12 cellular contexts compared by ENCODE assay signal in the genomic region with DNA sequence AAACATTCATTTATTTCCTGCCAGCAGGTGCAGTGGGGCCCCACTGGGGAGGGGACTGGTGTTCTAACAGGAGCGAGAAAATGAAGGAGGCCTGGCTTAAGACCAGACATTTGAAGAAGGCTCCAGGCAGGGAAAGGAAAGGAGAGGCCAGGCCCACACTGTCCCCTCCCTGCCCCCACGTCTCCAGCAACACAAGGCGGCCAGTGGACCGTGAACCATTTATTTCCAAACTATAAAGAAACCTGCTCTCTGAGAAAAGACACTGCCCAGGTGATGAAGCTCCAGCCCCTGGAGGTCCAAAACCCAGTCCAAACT. TPM values are rescaled to one million over a fixed set of nuclear protein-coding genes. Genes with fewer than 3 reads are reported as not detected.
DNase-seq lines count a peak whose midpoint lies in the region; ATAC-seq and TF ChIP-seq lines count a peak whose summit lies in the region.
"Had no signal": no experiment of that assay in that cellular context is flagged by ENCODE, and none has a peak within 500 bp of the region (broad histone marks: within the 10 kb centered on the region; RNA-seq: fewer than 3 reads in every experiment).

No MANE protein-coding gene starts in this region.

- no CpG with 5 or more reads among the region's 4 CpGs for WGBS in IMR-90 (ENCODE audit: extremely low coverage in 2 of 2, insufficient read length in 1 of 2), 2 experiments

- in situ Hi-C loops in IMR-90 (cut with MboI; ENCODE audit: low sequenced_read_pairs): no loop called here

- no TSS peak for BruUV-seq in IMR-90 (replicated peaks; lab: Mats Ljungman, UMichigan)

- intact Hi-C loops in IMR-90 (cut with micrococcal nuclease): loop anchor here (1.0 to 2.0 kb wide), 2 partner anchors 217 to 335 kb away; no protein-coding TSS in a partner anchor

- H3K27ac Mint-ChIP-seq in nephron: peak overlapping the region; percentile 58 to 91 (median 63)
- H3K27ac Mint-ChIP-seq: activated T-helper 1 cell treated with anti-CD3 and anti-CD28 coated beads, Interleukin-12 subunit alpha, Interleukin-12 subunit beta, Interleukin-2, Interleukin-4 antibody, amounts not matched to agents 30 ng/mL and 10 ng/mL and 1 ng/mL, durations not matched to agents 14 hours and 24 hours and 36 hours had no signal

- H2BK5ac ChIP-seq in IMR-90 (ENCODE audit: low read depth, low read length, poor library complexity, severe bottlenecking): no peak overlapping the region

- peak overlapping the region in 1 of 3 experiments; percentile 43 for H3K4me3 Mint-ChIP-seq in nephron
- H3K4me3 Mint-ChIP-seq: activated T-helper 1 cell treated with anti-CD3 and anti-CD28 coated beads, Interleukin-12 subunit alpha, Interleukin-12 subunit beta, Interleukin-2, Interleukin-4 antibody, amounts not matched to agents 30 ng/mL and 10 ng/mL and 1 ng/mL, durations not matched to agents 14 hours and 24 hours and 36 hours had no signal

- no peak overlapping the region for H3K9ac ChIP-seq in IMR-90 (ENCODE audit: low read depth, low read length)

- H3K14ac ChIP-seq in IMR-90 (replicated peaks; ENCODE audit: low read depth, low read length): peak overlapping the region; percentile 69; the same call in 1 of the 2 replicates

- H2AK5ac ChIP-seq in IMR-90 (ENCODE audit: low read depth, low read length): peak overlapping the region; percentile 88; the same call in 1 of the 2 replicates

- peaks cover 7% of the 10 kb centered on the region for H3K36me3 Mint-ChIP-seq in nephron (ENCODE audit: low read depth)

- peak overlapping the region; percentile 48; the same call in 1 of the 2 replicates for H4K5ac ChIP-seq in IMR-90 (ENCODE audit: low read depth, low read length)

- no peaks in the 10 kb centered on the region; a peak in 1 of 4 replicates for H3K79me1 ChIP-seq in IMR-90 (ENCODE audit: low read depth in 1 of 2, low read length in 2 of 2)

- H4K20me1 ChIP-seq in IMR-90 (ENCODE audit: insufficient read depth, low read length): no peaks in the 10 kb centered on the region

- TF ChIP-seq RAD21 in IMR-90 (IDR thresholded peaks at IDR 0.05; ENCODE audit: low read length): no peak

- H4K91ac ChIP-seq in IMR-90 (ENCODE audit: insufficient read depth, low read depth, low read length): peak overlapping the region; percentile 73

- peak overlapping the region; percentile 58 for H2BK120ac ChIP-seq in IMR-90 (ENCODE audit: low read depth, low read length)

- no peak for ATAC-seq in IMR-90 (ENCODE audit: low read depth)
- no peak for ATAC-seq in HG03159 (IDR thresholded peaks at IDR 0.05; ENCODE audit: unreplicated experiment)

- no peak overlapping the region; the same call in 1 of the 2 replicates for H3K18ac ChIP-seq in IMR-90 (ENCODE audit: low read depth, low read length)

- DNase-seq in COLO668 (lab: John Stamatoyannopoulos, UW; ENCODE audit: unreplicated experiment) (peak; percentile 78), IMR-90 (no peak), NCI-H2227 (lab: John Stamatoyannopoulos, UW; ENCODE audit: unreplicated experiment) (no peak), LoVo (ENCODE audit: low spot score) (no peak), EL (no peak)
- DNase-seq: lower lobe of right lung had no signal

- POLR2A ChIA-PET in IMR-90 (lab: Charles Lee; ENCODE audit: unreplicated experiment): no interaction called here

- H3K4me3 ChIP-seq in IMR-90 (ENCODE audit: insufficient read depth, low read depth, low read length): no peak overlapping the region
- H3K4me3 ChIP-seq: lower lobe of right lung had no signal

- H3K27me3 Mint-ChIP-seq in nephron (ENCODE audit: low read depth): peaks cover 8% of the 10 kb centered on the region

- H3K36me3 ChIP-seq in IMR-90 (ENCODE audit: control insufficient read depth, insufficient read depth, low read length): peaks cover 10% of the 10 kb centered on the region; the same call in 1 of the 2 replicates

- no peak overlapping the region for H3K23ac ChIP-seq in IMR-90 (ENCODE audit: low read depth, low read length)

- H3K4me1 Mint-ChIP-seq in nephron: peaks cover 27% of the 10 kb centered on the region

- H3K4me2 ChIP-seq in IMR-90 (ENCODE audit: low read depth, low read length): no peak overlapping the region

- peak overlapping the region; percentile 93 for H2AK9ac ChIP-seq in IMR-90 (replicated peaks; ENCODE audit: low read depth, low read length, poor library complexity)

- TF ChIP-seq CTCF in IMR-90 (conservative IDR thresholded peaks at IDR 0.05; ENCODE audit: low read depth, low read length) (no peak), nephron (IDR thresholded peaks at IDR 0.05; ENCODE audit: unreplicated experiment in 3 of 3) (no peak)

- no peak overlapping the region for H2BK20ac ChIP-seq in IMR-90 (ENCODE audit: low read depth, low read length)

- H2BK15ac ChIP-seq in IMR-90 (ENCODE audit: low read depth, low read length): no peak overlapping the region

- H3K4me1 ChIP-seq in IMR-90 (ENCODE audit: control insufficient read depth, insufficient read depth, low read length): peaks cover 12% of the 10 kb centered on the region
- H3K4me1 ChIP-seq: lower lobe of right lung had no signal

- no peaks in the 10 kb centered on the region for H3K9me3 Mint-ChIP-seq in nephron
- H3K9me3 Mint-ChIP-seq: activated T-helper 1 cell treated with anti-CD3 and anti-CD28 coated beads, Interleukin-12 subunit alpha, Interleukin-12 subunit beta, Interleukin-2, Interleukin-4 antibody, amounts not matched to agents 30 ng/mL and 10 ng/mL and 1 ng/mL, durations not matched to agents 14 hours and 24 hours and 36 hours had no signal

- H3K27me3 ChIP-seq in IMR-90 (ENCODE audit: control insufficient read depth, insufficient read depth, low read length): no peaks in the 10 kb centered on the region

- TF ChIP-seq POLR2A in IMR-90 (IDR thresholded peaks at IDR 0.05; ENCODE audit: low read depth, low read length): no peak

- peak overlapping the region; percentile 86 for H2AFZ ChIP-seq in IMR-90 (replicated peaks; ENCODE audit: low read length, poor library complexity)

- H3K56ac ChIP-seq in IMR-90 (ENCODE audit: extremely low read depth, insufficient read depth, low read length): no peak overlapping the region

- CTCF ChIA-PET in IMR-90 (lab: Yijun Ruan, JAX): interaction anchor here (0.8 to 1.8 kb wide), 3 partner anchors 217 to 222 kb away, joined by 5 to 7 read pairs (median 6); no protein-coding TSS in a partner anchor

- H3K27ac ChIP-seq in IMR-90 (ENCODE audit: insufficient read depth, low read length) (peak overlapping the region; percentile 83), angular gyrus (ENCODE audit: low read depth, low read length) (peak overlapping the region; percentile 43)
- H3K27ac ChIP-seq: lower lobe of right lung had no signal

- H3K9me1 ChIP-seq in IMR-90 (ENCODE audit: insufficient read depth, low read length): peaks cover 10% of the 10 kb centered on the region; the same call in 1 of the 2 replicates

- dilution Hi-C loops in IMR-90 (cut with HindIII; ENCODE audit: low sequenced_read_pairs, unreplicated experiment): no loop called here

- H4K8ac ChIP-seq in IMR-90 (ENCODE audit: low read depth in 2 of 2, low read length in 2 of 2): peak overlapping the region; percentile 40 to 84; a peak in 3 of 4 replicates

- H3K4ac ChIP-seq in IMR-90 (ENCODE audit: low read depth, low read length): peak overlapping the region; percentile 78

- no peaks in the 10 kb centered on the region for H3K9me3 ChIP-seq in IMR-90 (ENCODE audit: control insufficient read depth, insufficient read depth, low read length)
- H3K9me3 ChIP-seq: lower lobe of right lung had no signal

TF ChIP-seq in IMR-90, 13 proteins besides CTCF, POLR2A, EP300 and RAD21:
- no peak for TF ChIP-seq RCOR1 (IDR thresholded peaks at IDR 0.05; ENCODE audit: insufficient replicate concordance, low read length)
- TF ChIP-seq, protein P1, sequence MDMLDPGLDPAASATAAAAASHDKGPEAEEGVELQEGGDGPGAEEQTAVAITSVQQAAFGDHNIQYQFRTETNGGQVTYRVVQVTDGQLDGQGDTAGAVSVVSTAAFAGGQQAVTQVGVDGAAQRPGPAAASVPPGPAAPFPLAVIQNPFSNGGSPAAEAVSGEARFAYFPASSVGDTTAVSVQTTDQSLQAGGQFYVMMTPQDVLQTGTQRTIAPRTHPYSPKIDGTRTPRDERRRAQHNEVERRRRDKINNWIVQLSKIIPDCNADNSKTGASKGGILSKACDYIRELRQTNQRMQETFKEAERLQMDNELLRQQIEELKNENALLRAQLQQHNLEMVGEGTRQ (IDR thresholded peaks at IDR 0.05; ENCODE audit: low read depth, low read length): no peak
TF ChIP-seq in IMR-90: peak in this region for 0.

RNA-seq across cellular contexts. Expression of a gene that starts 41.4 kb away (rescaled TPM):
- total RNA-seq in IMR-90 (2012; rRNA removed): not detected in 2 replicates
- not detected in 2 replicates for polyA plus RNA-seq in IMR-90 (2012; rRNA removed)
- polyA plus RNA-seq in IMR-90 (2012; cell fraction: cytosol; rRNA removed): not detected in 2 replicates
- not detected in 2 replicates for polyA plus RNA-seq in IMR-90 (2012; cell fraction: nucleus; rRNA removed; ENCODE audit: low replicate concordance)
- total RNA-seq: activated T-helper 1 cell treated with anti-CD3 and anti-CD28 coated beads, Interleukin-12 subunit alpha, Interleukin-12 subunit beta, Interleukin-2, Interleukin-4 antibody, amounts not matched to agents 30 ng/mL and 10 ng/mL and 1 ng/mL, durations not matched to agents 14 hours and 24 hours and 36 hours; fibroblast of villous mesenchyme; pulmonary artery endothelial cell had no signal

RNA-seq across cellular contexts. Expression of a gene that starts 56.7 kb away (rescaled TPM):
- total RNA-seq in IMR-90 (2012; rRNA removed): 45.0 and 52.7 TPM in 2 replicates
- polyA plus RNA-seq in IMR-90 (2012; rRNA removed): 26.7 and 29.2 TPM in 2 replicates
- 16.9 and 22.6 TPM in 2 replicates for polyA plus RNA-seq in IMR-90 (2012; cell fraction: cytosol; rRNA removed)
- 35.8 and 45.2 TPM in 2 replicates for polyA plus RNA-seq in IMR-90 (2012; cell fraction: nucleus; rRNA removed; ENCODE audit: low replicate concordance)
